In the genomic region with DNA sequence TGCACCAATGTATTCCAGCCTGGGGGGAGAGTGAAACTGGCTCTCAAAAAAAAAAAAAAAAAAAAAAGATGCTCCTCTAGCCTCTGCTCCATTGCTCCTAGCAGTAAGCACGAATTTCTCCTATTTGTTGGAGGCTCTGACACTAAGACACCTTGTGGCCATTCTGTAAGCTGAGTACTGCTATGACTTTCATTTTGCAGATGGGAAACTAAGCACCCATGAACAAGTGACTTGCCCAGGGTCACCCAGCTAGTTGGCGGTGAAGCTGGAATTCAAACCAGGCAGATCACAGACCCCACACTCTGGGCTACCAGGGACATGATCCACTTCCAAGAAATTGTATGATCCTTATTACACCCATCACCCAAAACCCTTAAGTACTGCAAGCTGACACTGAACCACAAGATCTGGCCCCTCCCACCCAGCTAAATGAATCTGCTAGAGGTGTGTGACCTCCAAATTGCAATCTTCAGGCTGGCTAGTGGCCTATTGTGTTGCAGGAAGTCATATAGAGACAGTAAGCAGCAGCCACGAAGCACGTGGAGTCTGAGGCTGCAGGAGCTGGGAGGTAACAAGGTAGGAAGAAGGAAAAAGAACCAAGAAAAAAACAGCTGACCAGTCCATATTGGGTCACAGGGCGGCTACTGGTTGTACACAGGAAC, we compare ENCODE assay signal across 1 cellular context.
TF ChIP-seq lines count a peak whose summit lies in the region.

No MANE protein-coding gene starts in this region.

TF ChIP-seq in GM23338, 12 proteins besides CTCF, POLR2A, EP300 and RAD21:
- TF ChIP-seq, protein P1, sequence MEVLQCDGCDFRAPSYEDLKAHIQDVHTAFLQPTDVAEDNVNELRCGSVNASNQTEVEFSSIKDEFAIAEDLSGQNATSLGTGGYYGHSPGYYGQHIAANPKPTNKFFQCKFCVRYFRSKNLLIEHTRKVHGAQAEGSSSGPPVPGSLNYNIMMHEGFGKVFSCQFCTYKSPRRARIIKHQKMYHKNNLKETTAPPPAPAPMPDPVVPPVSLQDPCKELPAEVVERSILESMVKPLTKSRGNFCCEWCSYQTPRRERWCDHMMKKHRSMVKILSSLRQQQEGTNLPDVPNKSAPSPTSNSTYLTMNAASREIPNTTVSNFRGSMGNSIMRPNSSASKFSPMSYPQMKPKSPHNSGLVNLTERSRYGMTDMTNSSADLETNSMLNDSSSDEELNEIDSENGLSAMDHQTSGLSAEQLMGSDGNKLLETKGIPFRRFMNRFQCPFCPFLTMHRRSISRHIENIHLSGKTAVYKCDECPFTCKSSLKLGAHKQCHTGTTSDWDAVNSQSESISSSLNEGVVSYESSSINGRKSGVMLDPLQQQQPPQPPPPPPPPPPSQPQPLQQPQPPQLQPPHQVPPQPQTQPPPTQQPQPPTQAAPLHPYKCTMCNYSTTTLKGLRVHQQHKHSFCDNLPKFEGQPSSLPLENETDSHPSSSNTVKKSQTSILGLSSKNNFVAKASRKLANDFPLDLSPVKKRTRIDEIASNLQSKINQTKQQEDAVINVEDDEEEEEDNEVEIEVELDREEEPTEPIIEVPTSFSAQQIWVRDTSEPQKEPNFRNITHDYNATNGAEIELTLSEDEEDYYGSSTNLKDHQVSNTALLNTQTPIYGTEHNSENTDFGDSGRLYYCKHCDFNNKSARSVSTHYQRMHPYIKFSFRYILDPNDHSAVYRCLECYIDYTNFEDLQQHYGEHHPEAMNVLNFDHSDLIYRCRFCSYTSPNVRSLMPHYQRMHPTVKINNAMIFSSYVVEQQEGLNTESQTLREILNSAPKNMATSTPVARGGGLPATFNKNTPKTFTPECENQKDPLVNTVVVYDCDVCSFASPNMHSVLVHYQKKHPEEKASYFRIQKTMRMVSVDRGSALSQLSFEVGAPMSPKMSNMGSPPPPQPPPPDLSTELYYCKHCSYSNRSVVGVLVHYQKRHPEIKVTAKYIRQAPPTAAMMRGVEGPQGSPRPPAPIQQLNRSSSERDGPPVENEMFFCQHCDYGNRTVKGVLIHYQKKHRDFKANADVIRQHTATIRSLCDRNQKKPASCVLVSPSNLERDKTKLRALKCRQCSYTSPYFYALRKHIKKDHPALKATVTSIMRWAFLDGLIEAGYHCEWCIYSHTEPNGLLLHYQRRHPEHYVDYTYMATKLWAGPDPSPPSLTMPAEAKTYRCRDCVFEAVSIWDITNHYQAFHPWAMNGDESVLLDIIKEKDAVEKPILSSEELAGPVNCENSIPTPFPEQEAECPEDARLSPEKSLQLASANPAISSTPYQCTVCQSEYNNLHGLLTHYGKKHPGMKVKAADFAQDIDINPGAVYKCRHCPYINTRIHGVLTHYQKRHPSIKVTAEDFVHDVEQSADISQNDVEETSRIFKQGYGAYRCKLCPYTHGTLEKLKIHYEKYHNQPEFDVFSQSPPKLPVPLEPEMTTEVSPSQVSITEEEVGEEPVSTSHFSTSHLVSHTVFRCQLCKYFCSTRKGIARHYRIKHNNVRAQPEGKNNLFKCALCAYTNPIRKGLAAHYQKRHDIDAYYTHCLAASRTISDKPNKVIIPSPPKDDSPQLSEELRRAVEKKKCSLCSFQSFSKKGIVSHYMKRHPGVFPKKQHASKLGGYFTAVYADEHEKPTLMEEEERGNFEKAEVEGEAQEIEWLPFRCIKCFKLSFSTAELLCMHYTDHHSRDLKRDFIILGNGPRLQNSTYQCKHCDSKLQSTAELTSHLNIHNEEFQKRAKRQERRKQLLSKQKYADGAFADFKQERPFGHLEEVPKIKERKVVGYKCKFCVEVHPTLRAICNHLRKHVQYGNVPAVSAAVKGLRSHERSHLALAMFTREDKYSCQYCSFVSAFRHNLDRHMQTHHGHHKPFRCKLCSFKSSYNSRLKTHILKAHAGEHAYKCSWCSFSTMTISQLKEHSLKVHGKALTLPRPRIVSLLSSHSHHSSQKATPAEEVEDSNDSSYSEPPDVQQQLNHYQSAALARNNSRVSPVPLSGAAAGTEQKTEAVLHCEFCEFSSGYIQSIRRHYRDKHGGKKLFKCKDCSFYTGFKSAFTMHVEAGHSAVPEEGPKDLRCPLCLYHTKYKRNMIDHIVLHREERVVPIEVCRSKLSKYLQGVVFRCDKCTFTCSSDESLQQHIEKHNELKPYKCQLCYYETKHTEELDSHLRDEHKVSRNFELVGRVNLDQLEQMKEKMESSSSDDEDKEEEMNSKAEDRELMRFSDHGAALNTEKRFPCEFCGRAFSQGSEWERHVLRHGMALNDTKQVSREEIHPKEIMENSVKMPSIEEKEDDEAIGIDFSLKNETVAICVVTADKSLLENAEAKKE (CRISPR knock-in tag; IDR thresholded peaks at IDR 0.05): no peak
- TF ChIP-seq ZNF114 (CRISPR knock-in tag; IDR thresholded peaks at IDR 0.05) (no peak), JUNB (IDR thresholded peaks at IDR 0.05; ENCODE audit: unreplicated experiment) (no peak), EZH2phosphoT487 (IDR thresholded peaks at IDR 0.05; ENCODE audit: unreplicated experiment) (no peak), ZNF331 (CRISPR knock-in tag; IDR thresholded peaks at IDR 0.05; ENCODE audit: low read depth) (no peak), STAT1 (IDR thresholded peaks at IDR 0.05; ENCODE audit: unreplicated experiment) (no peak), CREB1 (CRISPR knock-in tag; IDR thresholded peaks at IDR 0.05; ENCODE audit: low read depth) (no peak), EZH2 (IDR thresholded peaks at IDR 0.05; ENCODE audit: low read depth, unreplicated experiment) (no peak), NANOG (IDR thresholded peaks at IDR 0.05; ENCODE audit: borderline replicate concordance) (no peak), POLR2AphosphoS5 (IDR thresholded peaks at IDR 0.05; ENCODE audit: low read depth) (no peak)
- TF ChIP-seq, protein P2, sequence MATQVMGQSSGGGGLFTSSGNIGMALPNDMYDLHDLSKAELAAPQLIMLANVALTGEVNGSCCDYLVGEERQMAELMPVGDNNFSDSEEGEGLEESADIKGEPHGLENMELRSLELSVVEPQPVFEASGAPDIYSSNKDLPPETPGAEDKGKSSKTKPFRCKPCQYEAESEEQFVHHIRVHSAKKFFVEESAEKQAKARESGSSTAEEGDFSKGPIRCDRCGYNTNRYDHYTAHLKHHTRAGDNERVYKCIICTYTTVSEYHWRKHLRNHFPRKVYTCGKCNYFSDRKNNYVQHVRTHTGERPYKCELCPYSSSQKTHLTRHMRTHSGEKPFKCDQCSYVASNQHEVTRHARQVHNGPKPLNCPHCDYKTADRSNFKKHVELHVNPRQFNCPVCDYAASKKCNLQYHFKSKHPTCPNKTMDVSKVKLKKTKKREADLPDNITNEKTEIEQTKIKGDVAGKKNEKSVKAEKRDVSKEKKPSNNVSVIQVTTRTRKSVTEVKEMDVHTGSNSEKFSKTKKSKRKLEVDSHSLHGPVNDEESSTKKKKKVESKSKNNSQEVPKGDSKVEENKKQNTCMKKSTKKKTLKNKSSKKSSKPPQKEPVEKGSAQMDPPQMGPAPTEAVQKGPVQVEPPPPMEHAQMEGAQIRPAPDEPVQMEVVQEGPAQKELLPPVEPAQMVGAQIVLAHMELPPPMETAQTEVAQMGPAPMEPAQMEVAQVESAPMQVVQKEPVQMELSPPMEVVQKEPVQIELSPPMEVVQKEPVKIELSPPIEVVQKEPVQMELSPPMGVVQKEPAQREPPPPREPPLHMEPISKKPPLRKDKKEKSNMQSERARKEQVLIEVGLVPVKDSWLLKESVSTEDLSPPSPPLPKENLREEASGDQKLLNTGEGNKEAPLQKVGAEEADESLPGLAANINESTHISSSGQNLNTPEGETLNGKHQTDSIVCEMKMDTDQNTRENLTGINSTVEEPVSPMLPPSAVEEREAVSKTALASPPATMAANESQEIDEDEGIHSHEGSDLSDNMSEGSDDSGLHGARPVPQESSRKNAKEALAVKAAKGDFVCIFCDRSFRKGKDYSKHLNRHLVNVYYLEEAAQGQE (IDR thresholded peaks at IDR 0.05; ENCODE audit: unreplicated experiment): no peak
- TF ChIP-seq, protein P3, sequence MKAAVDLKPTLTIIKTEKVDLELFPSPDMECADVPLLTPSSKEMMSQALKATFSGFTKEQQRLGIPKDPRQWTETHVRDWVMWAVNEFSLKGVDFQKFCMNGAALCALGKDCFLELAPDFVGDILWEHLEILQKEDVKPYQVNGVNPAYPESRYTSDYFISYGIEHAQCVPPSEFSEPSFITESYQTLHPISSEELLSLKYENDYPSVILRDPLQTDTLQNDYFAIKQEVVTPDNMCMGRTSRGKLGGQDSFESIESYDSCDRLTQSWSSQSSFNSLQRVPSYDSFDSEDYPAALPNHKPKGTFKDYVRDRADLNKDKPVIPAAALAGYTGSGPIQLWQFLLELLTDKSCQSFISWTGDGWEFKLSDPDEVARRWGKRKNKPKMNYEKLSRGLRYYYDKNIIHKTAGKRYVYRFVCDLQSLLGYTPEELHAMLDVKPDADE (IDR thresholded peaks at IDR 0.05): no peak
